18 cellular contexts compared by ENCODE assay signal in genomic region chr3:190534986-190535385, GRCh38. TPM values are rescaled to one million over a fixed set of nuclear protein-coding genes. Genes with fewer than 3 reads are reported as not detected.
DNase-seq lines count a peak whose midpoint lies in the region; ATAC-seq, FAIRE-seq and TF ChIP-seq lines count a peak whose summit lies in the region.
"Had no signal": no experiment of that assay in that cellular context is flagged by ENCODE, and none has a peak within 500 bp of the region (broad histone marks: within the 10 kb centered on the region; RNA-seq: fewer than 3 reads in every experiment).

No MANE protein-coding gene starts in this region.

- H3K9me1 ChIP-seq in endothelial cell of umbilical vein (replicated peaks; ENCODE audit: control insufficient read depth, extremely low read depth, insufficient read depth, low read length) = no peaks in the 10 kb centered on the region

- POLR2A ChIA-PET in SK-N-SH (lab: Yijun Ruan, JAX) (no interaction called here), endothelial cell of umbilical vein (lab: Charles Lee) (no interaction called here)

- no peak overlapping the region for H3K14ac ChIP-seq in mesenchymal stem cell (ENCODE audit: low read length in 2 of 2)

- H2AK5ac ChIP-seq in mesenchymal stem cell (ENCODE audit: low read length, severe bottlenecking) = no peak overlapping the region

- H4K8ac ChIP-seq in mesenchymal stem cell (ENCODE audit: low read length) = no peak overlapping the region

- H3K4me1 ChIP-seq in SK-N-SH (ENCODE audit: control insufficient read depth in 1 of 2, insufficient read depth in 2 of 2, low read depth in 1 of 2, low read length in 1 of 2) (peaks cover 0 to 52% of the 10 kb centered on the region in 2 experiments; a peak in 1 of 4 replicates), endothelial cell of umbilical vein (ENCODE audit: control insufficient read depth, extremely low read depth, insufficient read depth, low read length) (peaks cover 11% of the 10 kb centered on the region), mesenchymal stem cell (ENCODE audit: control insufficient read depth, insufficient read depth, low read depth, low read length) (peaks cover 2% of the 10 kb centered on the region)
- H3K4me1 ChIP-seq: prostate gland had no signal

- peaks cover 6% of the 10 kb centered on the region for H3F3A ChIP-seq in SK-N-SH (replicated peaks; ENCODE audit: insufficient read depth)

- H3K4me2 ChIP-seq in SK-N-SH (no peak overlapping the region), endothelial cell of umbilical vein (ENCODE audit: insufficient read depth, low read length) (no peak overlapping the region), mesenchymal stem cell (ENCODE audit: low read length, poor library complexity, severe bottlenecking) (no peak overlapping the region)

- no peak for TF ChIP-seq RAD21 in SK-N-SH (IDR thresholded peaks at IDR 0.05; ENCODE audit: low read length)

- H2BK5ac ChIP-seq in mesenchymal stem cell (ENCODE audit: low read depth, low read length, poor library complexity, severe bottlenecking) = no peak overlapping the region

- no peak overlapping the region for H3K4ac ChIP-seq in mesenchymal stem cell (ENCODE audit: low read depth in 1 of 2, low read length in 2 of 2)

- H4K91ac ChIP-seq in mesenchymal stem cell (ENCODE audit: low read length) = no peak overlapping the region

- H2BK15ac ChIP-seq in mesenchymal stem cell (ENCODE audit: low read depth, poor library complexity, severe bottlenecking) = no peak overlapping the region

- no peak overlapping the region for H2BK12ac ChIP-seq in mesenchymal stem cell (ENCODE audit: low read length in 2 of 2)

- no peak overlapping the region for H2BK120ac ChIP-seq in mesenchymal stem cell (ENCODE audit: low read depth, low read length)

- H4K20me1 ChIP-seq in SK-N-SH (ENCODE audit: insufficient read depth) (no peaks in the 10 kb centered on the region), endothelial cell of umbilical vein (replicated peaks; ENCODE audit: control insufficient read depth, extremely low read depth, insufficient read depth, low read length) (no peaks in the 10 kb centered on the region)

- H2AFZ ChIP-seq in SK-N-SH (ENCODE audit: low read depth) (no peak overlapping the region; the same call in 1 of the 2 replicates), endothelial cell of umbilical vein (ENCODE audit: low read depth, low read length) (no peak overlapping the region), mesenchymal stem cell (ENCODE audit: low read depth, low read length) (no peak overlapping the region)

- H3K9me2 ChIP-seq in SK-N-SH = no peaks in the 10 kb centered on the region

- H3K79me1 ChIP-seq in mesenchymal stem cell (replicated peaks; ENCODE audit: low read length, poor library complexity, severe bottlenecking) = peaks cover 4% of the 10 kb centered on the region

- ATAC-seq in SK-N-SH treated with all-trans-retinoic acid at 6 μM for 48 hours = no peak

- no peak for TF ChIP-seq EP300 in SK-N-SH (IDR thresholded peaks at IDR 0.05; ENCODE audit: borderline replicate concordance in 1 of 2, low read depth in 1 of 2, low read length in 1 of 2)

- H3K27me3 ChIP-seq in SK-N-SH (ENCODE audit: insufficient read depth) (no peaks in the 10 kb centered on the region), endothelial cell of umbilical vein (ENCODE audit: control insufficient read depth in 2 of 2, insufficient read depth in 2 of 2, low read length in 2 of 2) (no peaks in the 10 kb centered on the region), mesenchymal stem cell (ENCODE audit: control insufficient read depth in 1 of 2, insufficient read depth in 1 of 2, low read length in 2 of 2) (no peaks in the 10 kb centered on the region)
- H3K27me3 ChIP-seq: tibial artery had no signal

- CTCF ChIA-PET in SK-N-SH (lab: Yijun Ruan, JAX) (interaction anchor here (1.1 kb wide), 1 partner anchor 21 kb away, joined by 4 read pairs; the partner anchor contains the start of gene IL1RAP), endothelial cell of umbilical vein (lab: Charles Lee) (interaction anchor here (1.2 to 2.8 kb wide), 8 partner anchors 9 to 165 kb away, joined by 3 to 28 read pairs (median 6); partner anchors contain the start of gene IL1RAP)

- TF ChIP-seq POLR2A in endothelial cell of umbilical vein (IDR thresholded peaks at IDR 0.05; ENCODE audit: low read depth, low read length) = no peak

- H3K9me3 ChIP-seq in SK-N-SH (no peaks in the 10 kb centered on the region), endothelial cell of umbilical vein (replicated peaks; ENCODE audit: control insufficient read depth, insufficient read depth, low read length) (no peaks in the 10 kb centered on the region), mesenchymal stem cell (ENCODE audit: control insufficient read depth, low read length) (no peaks in the 10 kb centered on the region)
- H3K9me3 ChIP-seq: prostate gland, tibial artery had no signal

- BruUV-seq in endothelial cell of umbilical vein (replicated peaks; lab: Mats Ljungman, UMichigan) = no TSS peak

- TF ChIP-seq CTCF in SK-N-SH (IDR thresholded peaks at IDR 0.05) (no peak), endothelial cell of umbilical vein (IDR thresholded peaks at IDR 0.05; ENCODE audit: extremely low read depth in 1 of 2, insufficient read depth in 1 of 2, low read depth in 1 of 2, low read length in 2 of 2) (no peak)

- no peak overlapping the region for H3K18ac ChIP-seq in mesenchymal stem cell (ENCODE audit: low read depth in 1 of 2, low read length in 2 of 2)

- intact Hi-C loops in endothelial cell of umbilical vein (cut with micrococcal nuclease) = no loop called here

- DNase-seq in SK-N-SH (no peak), M059J (ENCODE audit: low read depth) (peak; percentile 27), endothelial cell of umbilical vein (ENCODE audit: low read depth, low spot score) (peak; percentile 11), mesenchymal stem cell (peak; percentile 26), NCI-H1436 treated with DMSO at 0.1 percent for 48 hours (lab: John Stamatoyannopoulos, UW) (no peak), NAMALWA (ENCODE audit: low spot score) (no peak)
- no peak for DNase-seq in activated CD4-positive, alpha-beta T cell treated with anti-CD3 and anti-CD28 coated beads, Interleukin-2, amount 50 U/mL, for 1 hour
- DNase-seq: 8988T; activated naive CD4-positive, alpha-beta T cell treated with anti-CD3 and anti-CD28 coated beads, Interleukin-2, amount 10 ng/mL, durations not matched to agents 7 days and 5 days; hippocampal formation; KG1; NCI-H1092; NCI-H524; stimulated activated CD4-positive, alpha-beta T cell treated with anti-CD3 and anti-CD28 coated beads, Interleukin-12 subunit alpha, Interleukin-12 subunit beta, amount 100 ng/mL, for 4 hours; tibial artery had no signal

- dilution Hi-C loops in endothelial cell of umbilical vein (cut with MboI; ENCODE audit: extremely low pct_ligation_motif_present, low sequenced_read_pairs) = no loop called here

- H3K36me3 ChIP-seq in SK-N-SH (replicated peaks in 1 of 2; ENCODE audit: control insufficient read depth in 1 of 2, insufficient read depth in 2 of 2, low read length in 1 of 2) (no peaks in the 10 kb centered on the region), endothelial cell of umbilical vein (ENCODE audit: control insufficient read depth in 2 of 2, extremely low read depth in 1 of 2, insufficient read depth in 2 of 2, low read length in 2 of 2) (no peaks in the 10 kb centered on the region), mesenchymal stem cell (ENCODE audit: control insufficient read depth in 1 of 2, insufficient read depth in 2 of 2, low read depth in 1 of 2, low read length in 2 of 2) (no peaks in the 10 kb centered on the region)
- H3K36me3 ChIP-seq: prostate gland, tibial artery had no signal

- H3K79me2 ChIP-seq in SK-N-SH (ENCODE audit: insufficient read depth) = no peaks in the 10 kb centered on the region; the same call in 1 of the 2 replicates
- H3K79me2 ChIP-seq in endothelial cell of umbilical vein (ENCODE audit: control insufficient read depth, insufficient read depth, low read length) = no peaks in the 10 kb centered on the region

- H3K9ac ChIP-seq in SK-N-SH (peak overlapping the region; percentile 53; the same call in 1 of the 2 replicates), endothelial cell of umbilical vein (replicated peaks; ENCODE audit: extremely low read depth, insufficient read depth, low read length) (no peak overlapping the region), mesenchymal stem cell (ENCODE audit: low read length) (peak overlapping the region; percentile 76)

- no peak overlapping the region for H3K23ac ChIP-seq in mesenchymal stem cell (ENCODE audit: low read length in 2 of 2)

- H3K4me3 ChIP-seq in SK-N-SH (ENCODE audit: low read depth in 2 of 2, low read length in 1 of 2) (no peak overlapping the region), endothelial cell of umbilical vein (replicated peaks in 1 of 3; ENCODE audit: insufficient read depth in 1 of 3, low read depth in 1 of 3, low read length in 3 of 3) (no peak overlapping the region), mesenchymal stem cell (ENCODE audit: insufficient read depth in 1 of 2, low read depth in 1 of 2, low read length in 2 of 2) (no peak overlapping the region)
- H3K4me3 ChIP-seq: prostate gland, tibial artery had no signal

- WGBS in SK-N-SH (ENCODE audit: low lambda C conversion rate) = 43% methylated on average over 2 of the region's 2 CpGs
- WGBS in mesenchymal stem cell = 100% methylated on average over 2 of the region's 2 CpGs

- H3K27ac ChIP-seq in SK-N-SH (ENCODE audit: low read depth in 2 of 2, low read length in 1 of 2) (peak overlapping the region; percentile 69 to 85; a peak in 3 of 4 replicates), endothelial cell of umbilical vein (ENCODE audit: insufficient read depth, low read depth, low read length) (no peak overlapping the region), mesenchymal stem cell (ENCODE audit: low read length, poor library complexity, severe bottlenecking) (no peak overlapping the region)

- peak; percentile 4 for FAIRE-seq in endothelial cell of umbilical vein (lab: Jason Lieb, UNC)
- FAIRE-seq: GM12892 had no signal

TF ChIP-seq in endothelial cell of umbilical vein, 7 proteins besides CTCF, POLR2A, EP300 and RAD21 (continues in another document):
- no peak for TF ChIP-seq FOS (IDR thresholded peaks at IDR 0.05; ENCODE audit: borderline replicate concordance, insufficient read depth, low read length)

RNA-seq across cellular contexts. Expression of gene IL1RAP, which starts 21.1 kb away (rescaled TPM):
- polyA plus RNA-seq in SK-N-SH (2012; rRNA removed) = 7.6 and 10.8 TPM in 2 replicates
- 8.2 and 8.7 TPM in 2 replicates for polyA plus RNA-seq in SK-N-SH (2012; cell fraction: cytosol; rRNA removed)
- 3.6 and 10.1 TPM in 2 replicates for polyA plus RNA-seq in SK-N-SH (2012; cell fraction: nucleus; rRNA removed)
- 28.7 and 42.6 TPM in 2 replicates for total RNA-seq in M059J (2014; rRNA removed; shearing (Covaris generic))
- total RNA-seq in endothelial cell of umbilical vein = 8.7 and 9.2 TPM in 2 replicates
- 3.4 and 4.3 TPM in 2 replicates for polyA plus RNA-seq in endothelial cell of umbilical vein
- 5.1 and 6.4 TPM in 2 replicates for polyA plus RNA-seq in endothelial cell of umbilical vein (2011; cell fraction: cytosol; rRNA removed)
- 7.1 and 9.7 TPM in 2 replicates for polyA plus RNA-seq in endothelial cell of umbilical vein (2011; cell fraction: nucleus; rRNA removed)
- 3.1 and 4.0 TPM in 2 replicates for polyA plus RNA-seq in endothelial cell of umbilical vein (2012)
- 17.1 and 22.2 TPM in 2 replicates for polyA minus RNA-seq in endothelial cell of umbilical vein
- 10.3 TPM for polyA minus RNA-seq in endothelial cell of umbilical vein (2011; cell fraction: cytosol; rRNA and poly(A)+ RNA removed)
- 20.5 and 43.4 TPM in 2 replicates for polyA minus RNA-seq in endothelial cell of umbilical vein (2011; cell fraction: nucleus; rRNA and poly(A)+ RNA removed)
- polyA plus RNA-seq in mesenchymal stem cell (2013, experiment 1 of 2) = 25.7 TPM
- polyA plus RNA-seq in mesenchymal stem cell (2013, experiment 2 of 2) = 25.3 TPM

Comparison
In these comparisons a context has a peak if more than half of its experiments do, and no peak if none do; other contexts are left out.
1. DNase-seq: peak in M059J (single experiment), endothelial cell of umbilical vein (single experiment) and mesenchymal stem cell (single experiment); none in SK-N-SH (single experiment), NCI-H1436 treated with DMSO at 0.1 percent for 48 hours (single experiment), activated CD4-positive, alpha-beta T cell treated with anti-CD3 and anti-CD28 coated beads, Interleukin-2, amount 50 U/mL, for 1 hour (single experiment) and NAMALWA (single experiment).
2. H3K27ac ChIP-seq: peak in SK-N-SH (2 of 2); none in endothelial cell of umbilical vein (single experiment) and mesenchymal stem cell (single experiment).